ENCODE assay signal across 9 cellular contexts in the genomic region with DNA sequence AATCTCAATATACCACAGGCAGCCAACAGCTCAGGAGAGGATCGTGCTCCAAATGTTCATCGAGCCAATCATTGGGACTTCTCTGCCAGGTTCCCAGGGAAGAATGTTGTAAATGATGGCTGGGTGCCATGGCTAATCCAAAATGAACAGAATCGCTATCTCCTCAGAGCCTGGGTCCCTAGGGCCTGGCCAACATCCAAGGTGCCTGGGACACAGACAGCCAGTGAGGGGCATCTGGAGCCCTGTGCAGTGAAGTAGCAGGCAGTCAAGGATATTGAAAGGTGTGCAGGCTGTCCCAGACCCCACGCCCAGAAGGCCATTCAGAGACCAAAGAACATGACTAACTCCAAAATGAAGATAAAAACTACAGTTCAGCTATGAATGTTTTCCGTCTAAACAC. TPM values are rescaled to one million over a fixed set of nuclear protein-coding genes. Genes with fewer than 3 reads are reported as not detected.
DNase-seq lines count a peak whose midpoint lies in the region; ATAC-seq, FAIRE-seq and TF ChIP-seq lines count a peak whose summit lies in the region.
"Had no signal": no experiment of that assay in that cellular context is flagged by ENCODE, and none has a peak within 500 bp of the region (broad histone marks: within the 10 kb centered on the region; RNA-seq: fewer than 3 reads in every experiment).

No MANE protein-coding gene starts in this region.

- no peaks in the 10 kb centered on the region for H3K27me3 Mint-ChIP-seq in activated T-cell treated with anti-CD3 and anti-CD28 coated beads, Interleukin-2, amount 50 U/mL, for 4 hours (ENCODE audit: low read depth)

- no peaks in the 10 kb centered on the region for H3K36me3 ChIP-seq in gastroesophageal sphincter
- no peaks in the 10 kb centered on the region for H3K36me3 ChIP-seq in suprapubic skin
- 0 out of 2 replicates have a peak, but pooled peaks cover 3% of the 10 kb centered on the region for H3K36me3 ChIP-seq in H7 (replicated peaks; ENCODE audit: control insufficient read depth, insufficient read depth, low read length)

- ATAC-seq in activated T-cell treated with anti-CD3 and anti-CD28 coated beads, Interleukin-2, amount 50 U/mL, for 4 hours = peak; percentile 16 to 24
- no peak for ATAC-seq in gastroesophageal sphincter
- ATAC-seq: GM12878 had no signal

- peaks cover 37 to 100% (median 82%) of the 10 kb centered on the region in 3 donors for H3K4me1 ChIP-seq in gastroesophageal sphincter
- H3K4me1 ChIP-seq in suprapubic skin = peaks cover 96% of the 10 kb centered on the region

- H3K9me3 ChIP-seq in gastroesophageal sphincter (no peaks in the 10 kb centered on the region), suprapubic skin (no peaks in the 10 kb centered on the region)

- TF ChIP-seq CTCF in gastroesophageal sphincter (IDR thresholded peaks at IDR 0.05) (no peak), suprapubic skin (IDR thresholded peaks at IDR 0.05) (no peak)

- peaks cover 13% of the 10 kb centered on the region for H3K36me3 Mint-ChIP-seq in activated T-cell treated with anti-CD3 and anti-CD28 coated beads, Interleukin-2, amount 50 U/mL, for 4 hours (ENCODE audit: insufficient read depth)

- TF ChIP-seq POLR2A in gastroesophageal sphincter (IDR thresholded peaks at IDR 0.05) (no peak), suprapubic skin (IDR thresholded peaks at IDR 0.05) (no peak)

- no peak overlapping the region for H3K4me3 Mint-ChIP-seq in activated T-cell treated with anti-CD3 and anti-CD28 coated beads, Interleukin-2, amount 50 U/mL, for 4 hours

- DNase-seq in activated T-cell treated with anti-CD3 and anti-CD28 coated beads, Interleukin-2, amount 50 U/mL, for 4 hours = no peak
- DNase-seq in activated T-cell treated with anti-CD3 and anti-CD28 coated beads, Interleukin-2, amount 50 U/mL, for 48 hours = no peak
- DNase-seq in RPMI8226 = peak; percentile 25
- DNase-seq in suprapubic skin (ENCODE audit: low spot score in 2 of 2) = no peak
- no peak for DNase-seq in RCC 7860 (ENCODE audit: low spot score)
- DNase-seq in GM03348 (ENCODE audit: low spot score) = no peak
- no peak for DNase-seq in H7

- H3K27me3 ChIP-seq in gastroesophageal sphincter (no peaks in the 10 kb centered on the region), suprapubic skin (no peaks in the 10 kb centered on the region), H7 (ENCODE audit: control insufficient read depth, insufficient read depth, low read length) (no peaks in the 10 kb centered on the region)

- no peak for TF ChIP-seq EP300 in gastroesophageal sphincter (IDR thresholded peaks at IDR 0.05)
- TF ChIP-seq EP300 in suprapubic skin (IDR thresholded peaks at IDR 0.05) = no peak

- H3K4me1 Mint-ChIP-seq in activated T-cell treated with anti-CD3 and anti-CD28 coated beads, Interleukin-2, amount 50 U/mL, for 4 hours (ENCODE audit: low read depth) = peaks cover 100% of the 10 kb centered on the region

- H3K4me3 ChIP-seq in gastroesophageal sphincter (no peak overlapping the region), suprapubic skin (no peak overlapping the region), H7 (ENCODE audit: insufficient read depth, low read depth, low read length) (no peak overlapping the region)
- H3K4me3 ChIP-seq: GM12878 had no signal

- no peak for FAIRE-seq in RCC 7860 (lab: Jason Lieb, UNC)
- FAIRE-seq: GM12878 had no signal

- 24 to 54% methylated on average over 2 to 5 of the region's 5 CpGs for WGBS in gastroesophageal sphincter (ENCODE audit: low coverage in 1 of 2), 2 donors
- 29% methylated on average over 5 of the region's 5 CpGs for WGBS in suprapubic skin

- H3K9me3 Mint-ChIP-seq in activated T-cell treated with anti-CD3 and anti-CD28 coated beads, Interleukin-2, amount 50 U/mL, for 4 hours = no peaks in the 10 kb centered on the region

- H3K27ac ChIP-seq in gastroesophageal sphincter (peak overlapping the region in 3 of 4 donors; percentile 56 to 71 (median 60)), suprapubic skin (peak overlapping the region; percentile 54)

RNA-seq across cellular contexts. Expression of a gene that starts 37.7 kb away (rescaled TPM):
- 100 to 1,000 TPM; 102 to 113 (median 112) TPM for total RNA-seq in activated T-cell treated with anti-CD3 and anti-CD28 coated beads, Interleukin-2, amount 50 U/mL, for 4 hours
- 10 to 100 TPM; 29.6 to 49.3 (median 34.4) TPM for total RNA-seq in gastroesophageal sphincter
- 100 to 1,000 TPM in 1 of 4 donors, 10 to 100 TPM in 3; 54.8 to 111 (median 68.3) TPM for total RNA-seq in suprapubic skin
- total RNA-seq in H7 (2014; rRNA removed; shearing (Covaris generic)) = 24.8 and 26.1 TPM in 2 replicates
